8 cellular contexts compared by ENCODE assay signal in genomic region chr5:149367249-149367971, GRCh38. TPM values are rescaled to one million over a fixed set of nuclear protein-coding genes. Genes with fewer than 3 reads are reported as not detected.
DNase-seq lines count a peak whose midpoint lies in the region; ATAC-seq and TF ChIP-seq lines count a peak whose summit lies in the region.

No MANE protein-coding gene starts in this region.

- peak; percentile 71 for ATAC-seq in GM21390 (IDR thresholded peaks at IDR 0.05; ENCODE audit: unreplicated experiment)
- peak; percentile 70 for ATAC-seq in gastroesophageal sphincter

- TF ChIP-seq POLR2A in gastroesophageal sphincter (IDR thresholded peaks at IDR 0.05) = no peak

- no peaks in the 10 kb centered on the region for H3K36me3 Mint-ChIP-seq in progenitor cell of endocrine pancreas (ENCODE audit: insufficient read depth)

- DNase-seq in DMS114 treated with DMSO at 0.1 percent for 48 hours (lab: John Stamatoyannopoulos, UW; ENCODE audit: unreplicated experiment) = peak; percentile 55
- peak; percentile 93 for DNase-seq in HuH-7 (ENCODE audit: low spot score)
- DNase-seq in RPMI7951 (ENCODE audit: low read depth) = peak; percentile 74
- DNase-seq in activated effector memory CD4-positive, alpha-beta T cell treated with Interleukin-2 at 50 U/mL for 16 hours = peak; percentile 32
- peak; percentile 56 for DNase-seq in progenitor cell of endocrine pancreas (ENCODE audit: low spot score, unreplicated experiment)
- DNase-seq in NCI-H446 treated with DMSO at 0.1 percent for 48 hours (lab: John Stamatoyannopoulos, UW) = no peak

- TF ChIP-seq CTCF in gastroesophageal sphincter (IDR thresholded peaks at IDR 0.05) = peak in 3 of 4 experiments; percentile 74 to 86 (median 84)
- peak; percentile 87 for TF ChIP-seq CTCF in progenitor cell of endocrine pancreas (IDR thresholded peaks at IDR 0.05; ENCODE audit: unreplicated experiment)

- H3K4me1 Mint-ChIP-seq in progenitor cell of endocrine pancreas (ENCODE audit: low read depth) = peaks cover 2% of the 10 kb centered on the region

- no peak overlapping the region for H3K4me3 Mint-ChIP-seq in progenitor cell of endocrine pancreas (ENCODE audit: low read depth)

- H3K27me3 ChIP-seq in gastroesophageal sphincter = no peaks in the 10 kb centered on the region

- H3K4me3 ChIP-seq in gastroesophageal sphincter = peak overlapping the region in 1 of 2 donors; percentile 3

- peaks cover 0 to 46% (median 13%) of the 10 kb centered on the region in 3 donors for H3K4me1 ChIP-seq in gastroesophageal sphincter

- WGBS in gastroesophageal sphincter (ENCODE audit: low coverage in 1 of 2), 2 donors = 0% methylated on average over 3 of the region's 14 CpGs; no CpG with 5 or more reads in 1 of the 2 donors

- no peaks in the 10 kb centered on the region for H3K9me3 Mint-ChIP-seq in progenitor cell of endocrine pancreas (ENCODE audit: low read depth)

- H3K36me3 ChIP-seq in gastroesophageal sphincter = no peaks in the 10 kb centered on the region

- no peaks in the 10 kb centered on the region for H3K9me3 ChIP-seq in gastroesophageal sphincter

- peak overlapping the region in 3 of 4 donors; percentile 73 to 75 (median 73) for H3K27ac ChIP-seq in gastroesophageal sphincter

- no peak for TF ChIP-seq EP300 in gastroesophageal sphincter (IDR thresholded peaks at IDR 0.05)

- H3K27me3 Mint-ChIP-seq in progenitor cell of endocrine pancreas = no peaks in the 10 kb centered on the region

- no peak overlapping the region for H3K27ac Mint-ChIP-seq in progenitor cell of endocrine pancreas

RNA-seq across cellular contexts. Expression of gene PCYOX1L, which starts 9.6 kb away (rescaled TPM):
- total RNA-seq in RPMI7951 (2014; rRNA removed; shearing (Covaris generic)) = 3.4 and 6.2 TPM in 2 replicates
- total RNA-seq in gastroesophageal sphincter (1 to 10 TPM; 2.5 to 4.7 (median 3.8) TPM), progenitor cell of endocrine pancreas (18.6 and 20.6 TPM in 2 replicates)

RNA-seq across cellular contexts. Expression of gene IL17B, which starts 11.7 kb away (rescaled TPM):
- total RNA-seq in RPMI7951 (2014; rRNA removed; shearing (Covaris generic)) = not detected in 2 replicates
- 1 to 10 TPM; 2.3 to 7.2 (median 4.0) TPM for total RNA-seq in gastroesophageal sphincter
- total RNA-seq in progenitor cell of endocrine pancreas = not detected in 2 replicates

RNA-seq across cellular contexts. Expression of gene GRPEL2, which starts 22.1 kb away (rescaled TPM):
- total RNA-seq in RPMI7951 (2014; rRNA removed; shearing (Covaris generic)) = 19.4 and 21.1 TPM in 2 replicates
- total RNA-seq in gastroesophageal sphincter (10 to 100 TPM in 3 of 4 donors, 1 to 10 TPM in 1; 9.3 to 12.0 (median 11.1) TPM), progenitor cell of endocrine pancreas (17.6 and 20.2 TPM in 2 replicates)
